8 cellular contexts compared by ENCODE assay signal in the genomic region with DNA sequence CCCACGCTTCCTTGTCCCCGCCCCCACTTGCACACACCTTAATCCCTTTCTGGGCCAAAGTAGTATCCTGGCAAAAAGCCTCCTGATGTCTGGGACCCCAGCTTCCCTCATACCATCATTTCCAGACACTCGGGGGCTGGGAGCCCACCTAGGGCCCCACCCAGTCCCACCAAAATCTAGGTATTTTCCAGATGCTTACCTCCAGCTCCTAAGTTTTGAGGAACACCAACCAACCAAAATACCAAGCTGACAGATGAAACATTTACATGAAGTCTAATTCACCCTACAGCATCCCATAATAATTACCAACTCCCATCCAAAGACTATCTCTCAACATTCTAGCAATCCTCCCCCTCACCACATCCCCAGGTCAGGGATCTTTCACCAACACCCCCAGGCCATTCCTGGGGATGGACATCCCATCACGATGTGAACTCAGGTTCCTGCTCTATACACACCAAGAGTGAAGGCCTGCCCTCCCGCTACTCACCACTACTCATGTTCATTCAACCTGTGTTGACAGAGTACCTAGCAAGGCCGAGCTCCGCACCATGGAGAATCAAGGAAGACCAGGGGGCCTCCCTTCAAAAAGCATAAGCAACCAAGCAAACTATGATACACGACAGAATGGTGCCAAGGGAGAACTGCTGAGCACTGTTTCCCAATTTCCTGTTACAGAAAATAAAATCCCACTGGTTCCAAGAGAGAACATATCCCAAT. TPM values are rescaled to one million over a fixed set of nuclear protein-coding genes. Genes with fewer than 3 reads are reported as not detected.
A peak's percentile ranks its signal among the peaks of the same experiment; 100 is the strongest.
DNase-seq lines count a peak whose midpoint lies in the region; ATAC-seq and TF ChIP-seq lines count a peak whose summit lies in the region.

No MANE protein-coding gene starts in this region.

- TF ChIP-seq CTCF in cardiac muscle cell (IDR thresholded peaks at IDR 0.05; ENCODE audit: low read depth, low read length): no peak
- TF ChIP-seq CTCF in lower lobe of right lung (IDR thresholded peaks at IDR 0.05): no peak
- TF ChIP-seq CTCF in endothelial cell (IDR thresholded peaks at IDR 0.05; ENCODE audit: unreplicated experiment): no peak

- H3K9me3 Mint-ChIP-seq in activated T-cell treated with anti-CD3 and anti-CD28 coated beads, Interleukin-2, amount 50 U/mL, for 24 hours: no peaks in the 10 kb centered on the region
- H3K9me3 Mint-ChIP-seq in endothelial cell (ENCODE audit: unreplicated experiment): no peaks in the 10 kb centered on the region

- peaks cover 50% of the 10 kb centered on the region for H3K4me1 Mint-ChIP-seq in activated T-cell treated with anti-CD3 and anti-CD28 coated beads, Interleukin-2, amount 50 U/mL, for 24 hours (ENCODE audit: low read depth)
- H3K4me1 Mint-ChIP-seq in endothelial cell (ENCODE audit: unreplicated experiment): peaks cover 39% of the 10 kb centered on the region

- 55% methylated on average over 8 of the region's 8 CpGs for WGBS in urinary bladder

- intact Hi-C loops in cardiac septum (cut with DNase I) (loop anchor here (5.0 kb wide), 1 partner anchor 36 kb away; no protein-coding TSS in a partner anchor), lower lobe of right lung (cut with DNase I) (no loop called here)

- peak overlapping the region; percentile 69 for H3K27ac ChIP-seq in cardiac muscle cell
- peak overlapping the region; percentile 73 for H3K27ac ChIP-seq in lower lobe of right lung
- peak overlapping the region; percentile 64 for H3K27ac ChIP-seq in urinary bladder (ENCODE audit: low read depth)

- H3K4me3 ChIP-seq in cardiac muscle cell (no peak overlapping the region), lower lobe of right lung (no peak overlapping the region), urinary bladder (ENCODE audit: low read depth, low read length) (no peak overlapping the region)

- DNase-seq in cardiac muscle cell (ENCODE audit: low read depth in 1 of 2, low spot score in 1 of 2) (peak in 1 of 2 donors; percentile 38), cardiac septum (ENCODE audit: low spot score) (no peak), lower lobe of right lung (no peak), endothelial cell (ENCODE audit: low spot score) (no peak), AG08396 (ENCODE audit: low spot score) (no peak), pons (ENCODE audit: low spot score) (no peak)
- DNase-seq in activated T-cell treated with anti-CD3 and anti-CD28 coated beads, Interleukin-2, amount 50 U/mL, for 24 hours: peak; percentile 71

- H3K36me3 ChIP-seq in cardiac muscle cell: no peaks in the 10 kb centered on the region
- no peaks in the 10 kb centered on the region for H3K36me3 ChIP-seq in lower lobe of right lung
- no peaks in the 10 kb centered on the region for H3K36me3 ChIP-seq in urinary bladder (ENCODE audit: insufficient read depth)

- H3K4me1 ChIP-seq in cardiac muscle cell (ENCODE audit: low read depth) (peaks cover 49% of the 10 kb centered on the region), lower lobe of right lung (peaks cover 44% of the 10 kb centered on the region), urinary bladder (ENCODE audit: insufficient read depth) (peaks cover 3% of the 10 kb centered on the region)

- H3K27me3 Mint-ChIP-seq in activated T-cell treated with anti-CD3 and anti-CD28 coated beads, Interleukin-2, amount 50 U/mL, for 24 hours: no peaks in the 10 kb centered on the region
- peaks cover 14% of the 10 kb centered on the region for H3K27me3 Mint-ChIP-seq in endothelial cell (ENCODE audit: unreplicated experiment)

- ATAC-seq in lower lobe of right lung: no peak

- H3K9me3 ChIP-seq in cardiac muscle cell (ENCODE audit: low read depth) (no peaks in the 10 kb centered on the region), lower lobe of right lung (no peaks in the 10 kb centered on the region)

- no peaks in the 10 kb centered on the region for H3K27me3 ChIP-seq in cardiac muscle cell
- H3K27me3 ChIP-seq in lower lobe of right lung (ENCODE audit: low read depth): no peaks in the 10 kb centered on the region

- H3K4me3 Mint-ChIP-seq in activated T-cell treated with anti-CD3 and anti-CD28 coated beads, Interleukin-2, amount 50 U/mL, for 24 hours: no peak overlapping the region
- no peak overlapping the region for H3K4me3 Mint-ChIP-seq in endothelial cell (ENCODE audit: unreplicated experiment)

- H3K36me3 Mint-ChIP-seq in activated T-cell treated with anti-CD3 and anti-CD28 coated beads, Interleukin-2, amount 50 U/mL, for 24 hours (ENCODE audit: low read depth): peaks cover 25% of the 10 kb centered on the region
- peaks cover 20% of the 10 kb centered on the region for H3K36me3 Mint-ChIP-seq in endothelial cell (ENCODE audit: low read depth, unreplicated experiment)

- H3K27ac Mint-ChIP-seq in activated T-cell treated with anti-CD3 and anti-CD28 coated beads, Interleukin-2, amount 50 U/mL, for 24 hours: no peak overlapping the region
- H3K27ac Mint-ChIP-seq in endothelial cell (ENCODE audit: unreplicated experiment): no peak overlapping the region

RNA-seq across cellular contexts. Expression of a gene that starts 1.6 kb away (rescaled TPM):
- total RNA-seq in cardiac muscle cell (363 and 580 TPM in 2 replicates), cardiac septum (186 TPM), lower lobe of right lung (169 TPM), urinary bladder (142 TPM), endothelial cell (ENCODE audit: unreplicated experiment) (334 TPM)
- polyA plus RNA-seq in cardiac muscle cell (155 and 204 TPM in 2 replicates), urinary bladder (135 TPM)

RNA-seq across cellular contexts. Expression of a gene that starts 27.0 kb away (rescaled TPM):
- total RNA-seq in cardiac muscle cell: 0.07 and 0.71 TPM in 2 replicates
- polyA plus RNA-seq in cardiac muscle cell: 0.10 and 0.78 TPM in 2 replicates
- total RNA-seq in cardiac septum: 2.6 TPM
- total RNA-seq in lower lobe of right lung: 3.8 TPM
- total RNA-seq in urinary bladder: 1.7 TPM
- 2.2 TPM for polyA plus RNA-seq in urinary bladder
- 2.7 TPM for total RNA-seq in endothelial cell (ENCODE audit: unreplicated experiment)

RNA-seq across cellular contexts. Expression of a gene that starts 38.5 kb away (rescaled TPM):
- 0.99 and 2.8 TPM in 2 replicates for total RNA-seq in cardiac muscle cell
- 2.6 and 7.0 TPM in 2 replicates for polyA plus RNA-seq in cardiac muscle cell
- 1.6 TPM for total RNA-seq in cardiac septum
- 7.2 TPM for total RNA-seq in lower lobe of right lung
- total RNA-seq in urinary bladder: 1.1 TPM
- 1.0 TPM for polyA plus RNA-seq in urinary bladder
- 19.3 TPM for total RNA-seq in endothelial cell (ENCODE audit: unreplicated experiment)

RNA-seq across cellular contexts. Expression of a gene that starts 40.7 kb away (rescaled TPM):
- total RNA-seq in cardiac muscle cell: 20.4 and 45.5 TPM in 2 replicates
- 36.2 and 38.2 TPM in 2 replicates for polyA plus RNA-seq in cardiac muscle cell
- total RNA-seq in cardiac septum: 18.5 TPM
- 30.2 TPM for total RNA-seq in lower lobe of right lung
- total RNA-seq in urinary bladder: 9.0 TPM
- polyA plus RNA-seq in urinary bladder: 18.7 TPM
- total RNA-seq in endothelial cell (ENCODE audit: unreplicated experiment): 37.5 TPM

RNA-seq across cellular contexts. Expression of a gene that starts 52.9 kb away (rescaled TPM):
- total RNA-seq in cardiac muscle cell (18.0 and 29.0 TPM in 2 replicates), cardiac septum (24.8 TPM), lower lobe of right lung (27.6 TPM), urinary bladder (9.7 TPM), endothelial cell (ENCODE audit: unreplicated experiment) (82.2 TPM)
- polyA plus RNA-seq in cardiac muscle cell (25.4 and 28.4 TPM in 2 replicates), urinary bladder (31.4 TPM)
